ENCODE assay signal across 10 cellular contexts in genomic region chr17:20189322-20189721, GRCh38.
DNase-seq lines count a peak whose midpoint lies in the region; ATAC-seq lines count a peak whose summit lies in the region.
"Had no signal": no experiment of that assay in that cellular context is flagged by ENCODE, and none has a peak within 500 bp of the region (broad histone marks: within the 10 kb centered on the region; RNA-seq: fewer than 3 reads in every experiment).

No MANE protein-coding gene starts in this region.

- no peaks in the 10 kb centered on the region for H3K9me3 ChIP-seq in iPS-18a (ENCODE audit: control insufficient read depth, low read depth, low read length)

- H3K27me3 ChIP-seq in iPS-18a (ENCODE audit: control insufficient read depth, insufficient read depth, low read length): no peaks in the 10 kb centered on the region

- peaks cover 38% of the 10 kb centered on the region for H3K4me1 ChIP-seq in iPS-18a (ENCODE audit: control insufficient read depth, low read depth, low read length)

- H3K27ac ChIP-seq in angular gyrus (ENCODE audit: low read depth, low read length) (peak overlapping the region; percentile 97), iPS-18a (ENCODE audit: low read length) (peak overlapping the region; percentile 83)

- peak overlapping the region; percentile 36 for H3K9ac ChIP-seq in iPS-18a (ENCODE audit: low read length)

- ATAC-seq in HG02884 (IDR thresholded peaks at IDR 0.05; ENCODE audit: unreplicated experiment) (no peak), HG02852 (IDR thresholded peaks at IDR 0.05; ENCODE audit: unreplicated experiment) (no peak)
- ATAC-seq: activated naive CD8-positive, alpha-beta T cell treated with anti-CD3 and anti-CD28 coated beads, Interleukin-2, amount 50 U/mL, for 24 hours; HCT116 had no signal

- peak overlapping the region; percentile 31 for H3K4me3 ChIP-seq in iPS-18a (ENCODE audit: low read length)

- DNase-seq in M059J (ENCODE audit: low read depth): peak; percentile 87
- DNase-seq in superior temporal gyrus (ENCODE audit: extremely low spot score): peak; percentile 97
- DNase-seq in amniotic stem cell (lab: John Stamatoyannopoulos, UW): no peak
- no peak for DNase-seq in NCI-H2227 treated with DMSO at 0.1 percent for 48 hours (lab: John Stamatoyannopoulos, UW)
- DNase-seq: activated naive CD8-positive, alpha-beta T cell treated with anti-CD3 and anti-CD28 coated beads, Interleukin-2, amount 50 U/mL, for 24 hours had no signal

- no peaks in the 10 kb centered on the region for H3K36me3 ChIP-seq in iPS-18a (ENCODE audit: control insufficient read depth, low read depth, low read length)

Comparison
In these comparisons a context has a peak if more than half of its experiments do, and no peak if none do; other contexts are left out.
1. DNase-seq: peak in M059J (single experiment) and superior temporal gyrus (single experiment); none in amniotic stem cell (single experiment) and NCI-H2227 treated with DMSO at 0.1 percent for 48 hours (single experiment).